ENCODE assay signal across 11 cellular contexts in the genomic region with DNA sequence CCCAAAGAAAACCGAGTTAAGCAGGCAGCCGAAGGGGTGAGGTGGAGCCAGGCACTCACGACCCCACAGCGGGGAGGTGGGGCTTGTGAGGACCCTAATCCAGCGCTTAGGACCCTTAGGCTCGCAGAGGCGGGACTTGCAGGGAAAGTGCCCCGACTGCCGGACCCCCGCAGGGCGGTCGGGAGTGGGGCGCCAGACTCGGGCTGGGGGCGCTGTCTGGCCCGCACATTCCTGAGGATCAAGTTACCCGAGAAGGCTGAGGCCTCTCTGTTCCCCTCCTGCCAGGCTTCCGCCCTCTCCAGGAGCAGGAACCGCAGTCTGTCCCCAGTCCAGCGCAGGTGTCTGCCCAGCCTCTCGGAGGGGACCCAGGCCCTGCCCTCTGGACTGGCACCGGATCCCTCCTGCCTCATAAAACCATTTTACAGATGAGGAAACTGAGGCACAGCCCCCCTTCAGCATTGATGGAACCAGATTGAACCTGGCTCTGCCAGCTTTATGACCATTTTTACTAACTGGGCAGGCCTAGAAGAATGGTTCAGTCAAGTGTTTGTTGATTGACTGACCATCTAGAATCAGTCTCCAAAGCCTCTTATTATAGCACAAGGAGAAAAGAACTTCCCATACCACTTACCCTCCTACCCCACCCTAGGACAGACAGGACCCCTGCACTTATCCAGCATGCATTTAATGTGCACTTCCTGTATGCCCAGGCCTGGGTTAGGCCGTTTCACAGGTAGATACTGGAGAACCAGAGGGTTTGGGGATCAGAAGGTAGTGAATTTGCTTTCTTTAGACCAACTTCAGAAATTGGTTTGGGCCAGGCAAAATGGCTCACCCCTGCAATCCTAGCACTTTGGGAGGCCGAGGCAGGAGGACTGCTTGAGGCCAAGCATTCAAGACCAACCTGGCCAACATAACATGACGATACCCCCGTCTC. TPM values are rescaled to one million over a fixed set of nuclear protein-coding genes. Genes with fewer than 3 reads are reported as not detected.
DNase-seq lines count a peak whose midpoint lies in the region; FAIRE-seq and TF ChIP-seq lines count a peak whose summit lies in the region.
"Had no signal": no experiment of that assay in that cellular context is flagged by ENCODE, and none has a peak within 500 bp of the region (broad histone marks: within the 10 kb centered on the region; RNA-seq: fewer than 3 reads in every experiment).

No MANE protein-coding gene starts in this region.

- H2AFZ ChIP-seq in osteoblast (ENCODE audit: low read length): no peak overlapping the region

- no peak for DNase-seq in RWPE1 (ENCODE audit: low spot score)
- DNase-seq in epidermal melanocyte (ENCODE audit: insufficient read length, low spot score): peak; percentile 14
- peak; percentile 35 for DNase-seq in osteoblast (ENCODE audit: insufficient read length, low spot score, missing footprints)
- no peak for DNase-seq in mucosa of gallbladder (ENCODE audit: low spot score)
- no peak for DNase-seq in DMS53 treated with DMSO at 0.1 percent for 48 hours (lab: John Stamatoyannopoulos, UW; ENCODE audit: unreplicated experiment)
- no peak for DNase-seq in H54 (ENCODE audit: insufficient read length, low spot score)
- DNase-seq in dorsolateral prefrontal cortex: no peak
- DNase-seq: Karpas-422; naive thymus-derived CD8-positive, alpha-beta T cell; NCI-H524 had no signal

- POLR2A ChIA-PET in RWPE1 (lab: Yijun Ruan, JAX; ENCODE audit: low non-redundant PET): no interaction called here

- H3K4me3 ChIP-seq in BLaER1: no peak overlapping the region
- H3K4me3 ChIP-seq in osteoblast (ENCODE audit: insufficient read depth, low read length): no peak overlapping the region
- no peak overlapping the region for H3K4me3 ChIP-seq in dorsolateral prefrontal cortex

- H3K27me3 ChIP-seq in BLaER1 (no peaks in the 10 kb centered on the region), osteoblast (ENCODE audit: insufficient read depth, low read length) (no peaks in the 10 kb centered on the region), dorsolateral prefrontal cortex (no peaks in the 10 kb centered on the region)

- H3K27ac ChIP-seq in BLaER1 (0 out of 2 replicates have a peak overlapping the region, but pooled peaks have one; percentile 26), RWPE1 (peak overlapping the region; percentile 51), osteoblast (ENCODE audit: low read depth, low read length) (no peak overlapping the region), dorsolateral prefrontal cortex (peak overlapping the region in 21 of 59 donors; percentile 8 to 75 (median 48))

- H3K9ac ChIP-seq in BLaER1: no peak overlapping the region

- CTCF ChIA-PET in RWPE1 (lab: Yijun Ruan, JAX): no interaction called here

- FAIRE-seq in H54 (lab: Jason Lieb, UNC): no peak

- no peaks in the 10 kb centered on the region for H3K9me3 ChIP-seq in BLaER1
- H3K9me3 ChIP-seq in osteoblast (ENCODE audit: low read depth, low read length): no peaks in the 10 kb centered on the region

- TF ChIP-seq CTCF in RWPE1 (conservative IDR thresholded peaks at IDR 0.05; ENCODE audit: low read depth): no peak
- TF ChIP-seq CTCF in osteoblast (IDR thresholded peaks at IDR 0.05; ENCODE audit: extremely low read depth, low read depth, low read length): no peak
- no peak for TF ChIP-seq CTCF in dorsolateral prefrontal cortex (IDR thresholded peaks at IDR 0.05 in 54 of 56, conservative IDR thresholded peaks at IDR 0.05 in 2 of 56; ENCODE audit: low read depth in 1 of 56, partially characterized antibody in 56 of 56)

- no peaks in the 10 kb centered on the region for H3K79me2 ChIP-seq in osteoblast (ENCODE audit: insufficient read depth, low read length)

- no peaks in the 10 kb centered on the region for H4K20me1 ChIP-seq in BLaER1
- H4K20me1 ChIP-seq in osteoblast (ENCODE audit: insufficient read depth, low read length): no peaks in the 10 kb centered on the region

- no peaks in the 10 kb centered on the region for H3K36me3 ChIP-seq in BLaER1
- no peaks in the 10 kb centered on the region for H3K36me3 ChIP-seq in osteoblast (ENCODE audit: insufficient read depth, low read length)

- no peak for TF ChIP-seq POLR2A in H54 (IDR thresholded peaks at IDR 0.05; ENCODE audit: low read depth, low read length)

- peaks cover 74% of the 10 kb centered on the region for H3K4me1 ChIP-seq in BLaER1
- H3K4me1 ChIP-seq in osteoblast (ENCODE audit: insufficient read depth, low read length): peaks cover 33% of the 10 kb centered on the region

- no peak overlapping the region for H3K4me2 ChIP-seq in BLaER1
- no peak overlapping the region for H3K4me2 ChIP-seq in osteoblast (ENCODE audit: insufficient read depth, low read length)

- intact Hi-C loops in dorsolateral prefrontal cortex (cut with DNase I): no loop called here

RNA-seq across cellular contexts. Expression of a gene that starts 6.7 kb away (rescaled TPM):
- total RNA-seq in osteoblast (170 and 172 TPM in 2 replicates), mucosa of gallbladder (303 TPM), dorsolateral prefrontal cortex (100 to 1,000 TPM; 163 to 440 (median 240) TPM)

RNA-seq across cellular contexts. Expression of a gene that starts 13.9 kb away (rescaled TPM):
- total RNA-seq in osteoblast (2.5 and 3.5 TPM in 2 replicates), mucosa of gallbladder (2.9 TPM), dorsolateral prefrontal cortex (10 to 100 TPM in 1 of 120 experiments, 1 to 10 TPM in 119; 1.8 to 14.5 (median 4.1) TPM)

RNA-seq across cellular contexts. Expression of a gene that starts 34.8 kb away (rescaled TPM):
- total RNA-seq in osteoblast (74.3 and 74.6 TPM in 2 replicates), mucosa of gallbladder (92.9 TPM), dorsolateral prefrontal cortex (100 to 1,000 TPM in 6 of 120 experiments, 10 to 100 TPM in 114; 46.4 to 115 (median 74.8) TPM)

RNA-seq across cellular contexts. Expression of a gene that starts 52.3 kb away (rescaled TPM):
- total RNA-seq in osteoblast (31.1 and 56.3 TPM in 2 replicates), mucosa of gallbladder (56.6 TPM), dorsolateral prefrontal cortex (10 to 100 TPM; 20.4 to 93.6 (median 37.7) TPM)

Comparison
In these comparisons a context has a peak if more than half of its experiments do, and no peak if none do; other contexts are left out.
1. DNase-seq: peak in epidermal melanocyte (single experiment) and osteoblast (single experiment); none in RWPE1 (single experiment), mucosa of gallbladder (single experiment), DMS53 treated with DMSO at 0.1 percent for 48 hours (single experiment), H54 (single experiment) and dorsolateral prefrontal cortex (0 of 10).